ENCODE assay signal across 16 cellular contexts in the genomic region with DNA sequence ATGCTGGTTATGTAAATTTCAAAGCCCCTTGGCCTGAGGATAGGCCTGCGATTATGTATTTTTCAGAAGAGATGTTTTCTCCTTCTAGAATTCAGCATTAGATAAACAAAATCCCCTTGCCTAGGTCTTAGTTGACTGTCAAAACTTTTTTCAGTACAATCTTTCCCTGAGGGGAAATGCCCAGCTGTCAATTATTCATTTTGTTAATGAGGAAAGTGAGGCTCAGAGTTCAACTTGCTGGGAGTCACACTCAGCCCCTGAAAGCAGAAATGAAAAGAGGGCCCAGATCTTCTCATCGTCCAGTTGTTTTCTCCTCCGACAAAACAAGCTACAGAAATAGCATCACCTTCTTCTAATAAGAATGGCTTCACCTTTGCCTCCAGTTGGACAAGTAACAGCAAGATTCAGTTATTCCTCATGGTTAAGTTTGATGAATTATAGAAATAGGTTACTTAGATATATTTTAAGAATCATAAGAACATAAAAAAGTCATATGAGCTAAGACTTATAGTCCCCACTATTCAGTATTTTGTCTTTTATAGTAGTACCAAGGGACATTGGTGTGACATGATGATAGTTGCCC.
"Had no signal": no experiment of that assay in that cellular context is flagged by ENCODE, and none has a peak within 500 bp of the region (broad histone marks: within the 10 kb centered on the region; RNA-seq: fewer than 3 reads in every experiment).

No MANE protein-coding gene starts in this region.

- H3K27me3 ChIP-seq: esophagus squamous epithelium, right atrium auricular region, sigmoid colon, stomach, transverse colon had no signal

- H3K9me3 ChIP-seq: esophagus squamous epithelium, right atrium auricular region, sigmoid colon, stomach, thoracic aorta, transverse colon had no signal

- H3K27ac ChIP-seq: esophagus squamous epithelium, right atrium auricular region, sigmoid colon, skin epidermis, stomach, thoracic aorta, transverse colon had no signal

- H3K4me3 Mint-ChIP-seq: natural killer cell, neural crest cell had no signal

- ATAC-seq: natural killer cell had no signal

- H3K36me3 ChIP-seq: esophagus squamous epithelium, right atrium auricular region, sigmoid colon, stomach, thoracic aorta, transverse colon had no signal

- H3K4me1 Mint-ChIP-seq: natural killer cell had no signal

- H3K4me1 ChIP-seq: esophagus squamous epithelium, right atrium auricular region, sigmoid colon, stomach, transverse colon had no signal

- DNase-seq: dermis blood vessel endothelial cell; esophagus squamous epithelium; foreskin fibroblast; natural killer cell; posterior cingulate gyrus; sigmoid colon; stimulated activated CD4-positive, alpha-beta T cell treated with anti-CD3 and anti-CD28 coated beads, Interleukin-2, amount 100 ng/mL, for 24 hours; stimulated activated naive CD4-positive, alpha-beta T cell; stomach; substantia nigra; transverse colon had no signal

- H3K9me3 Mint-ChIP-seq: neural crest cell had no signal

- H3K4me3 ChIP-seq: esophagus squamous epithelium, right atrium auricular region, sigmoid colon, skin epidermis, stomach, thoracic aorta, transverse colon had no signal

- H3K27ac Mint-ChIP-seq: natural killer cell had no signal

- H3K36me3 Mint-ChIP-seq: natural killer cell had no signal

- FAIRE-seq: colon had no signal
